In genomic region chr5:55037046-55037771, GRCh38 we compare ENCODE assay signal across 8 cellular contexts. TPM values are rescaled to one million over a fixed set of nuclear protein-coding genes. Genes with fewer than 3 reads are reported as not detected.
DNase-seq lines count a peak whose midpoint lies in the region; ATAC-seq, FAIRE-seq and TF ChIP-seq lines count a peak whose summit lies in the region.

No MANE protein-coding gene starts in this region.

- intact Hi-C loops in head of caudate nucleus (cut with DNase I), result no loop called here

- TF ChIP-seq CTCF in cardiac fibroblast (IDR thresholded peaks at IDR 0.05; ENCODE audit: low read depth, low read length), result peak; percentile 16

- no peak for DNase-seq in GM18507 (ENCODE audit: extremely low spot score, insufficient read length, low read depth)
- peak in 3 of 5 experiments; percentile 33 to 99 (median 54) for DNase-seq in T-helper 2 cell
- peak in 1 of 2 donors; percentile 39 for DNase-seq in cardiac fibroblast (ENCODE audit: low read depth in 2 of 2)
- peak; percentile 55 to 62 for DNase-seq in stimulated activated CD4-positive, alpha-beta T cell treated with anti-CD3 and anti-CD28 coated beads, Interleukin-2, amount 100 ng/mL, for 24 hours
- no peak for DNase-seq in occipital lobe (lab: John Stamatoyannopoulos, UW)
- DNase-seq in head of caudate nucleus, result no peak
- DNase-seq in KBM-7, result no peak

- in situ Hi-C loops in KBM-7 (cut with MboI; ENCODE audit: low pct_unique_long_range_greater_than_20kb, low sequenced_read_pairs), result no loop called here

- no peak overlapping the region for H3K4me3 ChIP-seq in cardiac fibroblast (replicated peaks in 1 of 2; ENCODE audit: low read depth in 2 of 2, low read length in 2 of 2)

- peak; percentile 56 for FAIRE-seq in GM18507 (lab: Jason Lieb, UNC)

- ATAC-seq in HG03342 (IDR thresholded peaks at IDR 0.05; ENCODE audit: unreplicated experiment), result no peak

RNA-seq across cellular contexts. Expression of gene GZMK, which starts 13.2 kb away (rescaled TPM):
- not detected for total RNA-seq in occipital lobe

RNA-seq across cellular contexts. Expression of gene ESM1, which starts 51.8 kb away (rescaled TPM):
- total RNA-seq in occipital lobe, result 0.47 TPM

Comparison
In these comparisons a context has a peak if more than half of its experiments do, and no peak if none do; other contexts are left out.
1. DNase-seq: peak in T-helper 2 cell (3 of 5) and stimulated activated CD4-positive, alpha-beta T cell treated with anti-CD3 and anti-CD28 coated beads, Interleukin-2, amount 100 ng/mL, for 24 hours (2 of 2); none in GM18507 (single experiment), occipital lobe (single experiment), head of caudate nucleus (0 of 42) and KBM-7 (single experiment).